In the genomic region with DNA sequence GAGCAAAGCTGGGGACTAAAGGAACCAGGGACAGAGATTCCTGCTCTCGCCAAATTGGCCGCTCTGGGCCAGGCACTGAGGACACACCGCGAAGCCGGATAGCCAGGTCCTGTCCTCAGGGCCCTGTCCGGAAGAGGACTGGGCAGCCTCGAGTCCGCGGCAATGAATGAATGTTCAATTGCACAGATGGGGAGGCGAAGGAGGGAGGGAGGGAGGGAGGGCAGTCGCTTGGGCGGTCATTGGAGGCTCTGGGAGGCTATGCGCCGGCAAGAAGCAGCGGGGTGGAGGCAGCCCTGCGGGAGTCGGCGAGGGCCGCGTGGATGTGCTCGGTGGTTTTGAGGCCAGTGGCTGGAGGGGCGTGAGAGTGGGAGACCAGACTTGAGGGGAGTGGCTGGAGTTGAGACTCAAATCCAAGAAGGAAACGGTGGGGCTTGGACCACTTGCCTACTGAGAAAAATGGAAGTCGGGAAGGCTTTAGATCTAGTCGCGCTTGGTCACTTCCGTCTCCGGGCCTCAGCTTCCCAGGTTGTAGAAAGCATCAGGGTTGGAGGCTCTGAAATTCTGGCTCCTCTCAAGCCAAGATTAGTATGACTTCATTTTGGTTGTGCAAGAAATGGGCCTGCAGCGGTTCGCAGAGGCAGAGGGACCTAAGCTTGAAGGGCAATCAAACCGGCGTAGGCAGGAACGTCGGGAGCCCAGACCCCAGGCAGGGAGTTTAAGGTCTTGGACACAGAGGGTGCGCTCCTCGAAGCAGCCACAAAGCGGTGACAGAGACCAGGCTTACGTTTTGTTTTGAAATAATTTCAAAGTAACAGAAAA, we compare ENCODE assay signal across 8 cellular contexts. TPM values are rescaled to one million over a fixed set of nuclear protein-coding genes. Genes with fewer than 3 reads are reported as not detected.
DNase-seq lines count a peak whose midpoint lies in the region; ATAC-seq and TF ChIP-seq lines count a peak whose summit lies in the region.

No MANE protein-coding gene starts in this region.

- intact Hi-C loops in tibial artery (cut with DNase I; ENCODE audit: low total_unique reads): loop anchor here (5.0 kb wide), 1 partner anchor 135 kb away; no protein-coding TSS in a partner anchor

- H3K4me3 ChIP-seq in Loucy (ENCODE audit: low read length, poor library complexity, severe bottlenecking) (peak overlapping the region; percentile 85), neutrophil (ENCODE audit: low read depth in 1 of 2, low read length in 1 of 2) (peak overlapping the region; percentile 74 to 75), tibial artery (peak overlapping the region; percentile 56 to 65)

- no peaks in the 10 kb centered on the region for H3K9me3 ChIP-seq in Loucy (ENCODE audit: insufficient read depth, low read depth, low read length)
- no peaks in the 10 kb centered on the region for H3K9me3 ChIP-seq in neutrophil
- no peaks in the 10 kb centered on the region for H3K9me3 ChIP-seq in tibial artery

- no peaks in the 10 kb centered on the region for H4K20me1 ChIP-seq in Loucy (ENCODE audit: insufficient read depth, low read length, poor library complexity, severe bottlenecking)

- H3K27me3 ChIP-seq in Loucy (ENCODE audit: insufficient read depth, low read length, poor library complexity, severe bottlenecking) (no peaks in the 10 kb centered on the region), neutrophil (peaks cover 29% of the 10 kb centered on the region), tibial artery (no peaks in the 10 kb centered on the region)

- peak overlapping the region; percentile 80 for H3K4me2 ChIP-seq in Loucy (ENCODE audit: low read depth, low read length, poor library complexity, severe bottlenecking)

- ATAC-seq in GM21515 (IDR thresholded peaks at IDR 0.05; ENCODE audit: unreplicated experiment): peak; percentile 52
- ATAC-seq in activated naive CD4-positive, alpha-beta T cell treated with anti-CD3 and anti-CD28 coated beads, Interleukin-2, amount 50 U/mL, for 72 hours: peak; percentile 49 to 69

- H3K4me1 ChIP-seq in Loucy (ENCODE audit: insufficient read depth, low read length, poor library complexity, severe bottlenecking): peaks cover 22% of the 10 kb centered on the region
- peaks cover 24 to 25% of the 10 kb centered on the region in 2 experiments for H3K4me1 ChIP-seq in neutrophil (ENCODE audit: control insufficient read depth in 1 of 2, insufficient read depth in 1 of 2, low read depth in 1 of 2, low read length in 1 of 2)
- peaks cover 0 to 63% (median 48%) of the 10 kb centered on the region in 4 donors for H3K4me1 ChIP-seq in tibial artery

- no peaks in the 10 kb centered on the region for H3K36me3 Mint-ChIP-seq in activated naive CD4-positive, alpha-beta T cell treated with anti-CD3 and anti-CD28 coated beads, Interleukin-2, amount 50 U/mL, for 72 hours

- peak overlapping the region; percentile 91 for H2AFZ ChIP-seq in Loucy (ENCODE audit: low read length)

- in situ Hi-C loops in Caki2 (cut with HindIII; ENCODE audit: low pct_unique_long_range_greater_than_20kb, low sequenced_read_pairs): no loop called here

- H3K27ac ChIP-seq in neutrophil (peak overlapping the region; percentile 48), tibial artery (peak overlapping the region; percentile 96 to 98)

- H3K9me2 ChIP-seq in Loucy (replicated peaks; ENCODE audit: low read depth, low read length): no peaks in the 10 kb centered on the region

- TF ChIP-seq CTCF in Loucy (conservative IDR thresholded peaks at IDR 0.05; ENCODE audit: low read length): peak; percentile 89
- no peak for TF ChIP-seq CTCF in neutrophil (IDR thresholded peaks at IDR 0.05)
- peak; percentile 64 to 70 for TF ChIP-seq CTCF in tibial artery (IDR thresholded peaks at IDR 0.05)

- DNase-seq in Caki2 (ENCODE audit: low read depth) (peak; percentile 80), SHP77 (lab: John Stamatoyannopoulos, UW) (peak; percentile 87 to 90), germinal center (ENCODE audit: low spot score) (peak; percentile 86), tibial artery (peak; percentile 83 to 90)
- peak in 1 of 2 donors; percentile 62 for DNase-seq in activated naive CD4-positive, alpha-beta T cell treated with anti-CD3 and anti-CD28 coated beads, Interleukin-2, amount 50 U/mL, for 72 hours (ENCODE audit: low spot score in 2 of 2)

- peak overlapping the region; percentile 93 for H3K9ac ChIP-seq in Loucy (ENCODE audit: low read depth, low read length, poor library complexity, severe bottlenecking)

- H3F3A ChIP-seq in Loucy (ENCODE audit: low read depth): no peaks in the 10 kb centered on the region

- no peaks in the 10 kb centered on the region for H3K9me3 Mint-ChIP-seq in activated naive CD4-positive, alpha-beta T cell treated with anti-CD3 and anti-CD28 coated beads, Interleukin-2, amount 50 U/mL, for 72 hours

- H3K79me2 ChIP-seq in Loucy (ENCODE audit: insufficient read depth, low read length): no peaks in the 10 kb centered on the region

- H3K36me3 ChIP-seq in Loucy (ENCODE audit: insufficient read depth, low read length): no peaks in the 10 kb centered on the region
- no peaks in the 10 kb centered on the region for H3K36me3 ChIP-seq in neutrophil
- H3K36me3 ChIP-seq in tibial artery: no peaks in the 10 kb centered on the region

- peak overlapping the region; percentile 55 to 71 for H3K27ac Mint-ChIP-seq in activated naive CD4-positive, alpha-beta T cell treated with anti-CD3 and anti-CD28 coated beads, Interleukin-2, amount 50 U/mL, for 72 hours

RNA-seq across cellular contexts. Expression of a gene that starts 21.1 kb away (rescaled TPM):
- total RNA-seq in Caki2 (2014; rRNA removed; shearing (Covaris generic); ENCODE audit: low replicate concordance): 29.0 and 74.1 TPM in 2 replicates
- total RNA-seq in activated naive CD4-positive, alpha-beta T cell treated with anti-CD3 and anti-CD28 coated beads, Interleukin-2, amount 50 U/mL, for 72 hours: 1 to 10 TPM; 3.5 to 5.7 TPM
